Comparison of ENCODE assay signal across 8 cellular contexts in genomic region chr1:162023547-162024501, GRCh38. TPM values are rescaled to one million over a fixed set of nuclear protein-coding genes. Genes with fewer than 3 reads are reported as not detected.
DNase-seq lines count a peak whose midpoint lies in the region; ATAC-seq and TF ChIP-seq lines count a peak whose summit lies in the region.

Gene OLFML2B, minus strand, starts transcription at chr1:162023869. Its CDS starts 439 bp downstream, at chr1:162023430.

- peaks cover 43 to 79% (median 68%) of the 10 kb centered on the region in 3 donors for H3K27me3 Mint-ChIP-seq in naive B cell

- H3K4me3 Mint-ChIP-seq in naive B cell, result peak within 1 kb of the TSS; percentile 65 to 92 (median 86)

- H3K27ac Mint-ChIP-seq in naive B cell, result peak within 1 kb of the TSS in 1 of 6 donors; percentile 35

- peak; percentile 52 for TF ChIP-seq CTCF in fibroblast of pulmonary artery (IDR thresholded peaks at IDR 0.05; ENCODE audit: low read length, missing control alignments)

- peaks cover 11 to 17% (median 16%) of the 10 kb centered on the region in 3 donors for H3K4me1 Mint-ChIP-seq in naive B cell

- H3K36me3 Mint-ChIP-seq in naive B cell, result no peaks in the 10 kb centered on the region

- H3K4me3 ChIP-seq in fibroblast of pulmonary artery (replicated peaks; ENCODE audit: low read depth, low read length), result peak within 1 kb of the TSS; percentile 67

- ATAC-seq in HG03460 (IDR thresholded peaks at IDR 0.05; ENCODE audit: unreplicated experiment) (peak; percentile 55), naive B cell (ENCODE audit: low read depth in 2 of 2) (peak; percentile 30 to 48)

- peak; percentile 45 to 76 (median 68) for DNase-seq in NCI-H1417 (lab: John Stamatoyannopoulos, UW)
- no peak for DNase-seq in NCI-H1417 treated with DMSO at 0.1 percent for 48 hours (lab: John Stamatoyannopoulos, UW)
- peak; percentile 6 for DNase-seq in OCI-M2 (lab: John Stamatoyannopoulos, UW; ENCODE audit: unreplicated experiment)
- DNase-seq in activated T-helper 1 cell treated with anti-CD3 and anti-CD28 coated beads, Interleukin-2, amount 50 U/mL, for 16 hours (ENCODE audit: low read depth in 1 of 2, low spot score in 1 of 2), result peak; percentile 15
- peak; percentile 83 for DNase-seq in fibroblast of pulmonary artery (ENCODE audit: low read depth)
- DNase-seq in naive B cell, result no peak
- DNase-seq in stromal cell of bone marrow (ENCODE audit: low read depth), result peak; percentile 82

- peaks cover 0 to 9% (median 4%) of the 10 kb centered on the region in 7 donors for H3K9me3 Mint-ChIP-seq in naive B cell

RNA-seq across cellular contexts. Expression of gene OLFML2B, which starts in this region (rescaled TPM):
- polyA plus RNA-seq in naive B cell (ENCODE audit: low read depth in 6 of 6), result not detected

Comparison
In these comparisons a context has a peak if more than half of its experiments do, and no peak if none do; other contexts are left out.
1. DNase-seq: peak in NCI-H1417 (3 of 3), OCI-M2 (single experiment), activated T-helper 1 cell treated with anti-CD3 and anti-CD28 coated beads, Interleukin-2, amount 50 U/mL, for 16 hours (2 of 2), fibroblast of pulmonary artery (single experiment) and stromal cell of bone marrow (single experiment); none in NCI-H1417 treated with DMSO at 0.1 percent for 48 hours (single experiment) and naive B cell (single experiment).
2. Peak in ATAC-seq in naive B cell; RNA of the gene not detected or under 1 TPM.